In the genomic region with DNA sequence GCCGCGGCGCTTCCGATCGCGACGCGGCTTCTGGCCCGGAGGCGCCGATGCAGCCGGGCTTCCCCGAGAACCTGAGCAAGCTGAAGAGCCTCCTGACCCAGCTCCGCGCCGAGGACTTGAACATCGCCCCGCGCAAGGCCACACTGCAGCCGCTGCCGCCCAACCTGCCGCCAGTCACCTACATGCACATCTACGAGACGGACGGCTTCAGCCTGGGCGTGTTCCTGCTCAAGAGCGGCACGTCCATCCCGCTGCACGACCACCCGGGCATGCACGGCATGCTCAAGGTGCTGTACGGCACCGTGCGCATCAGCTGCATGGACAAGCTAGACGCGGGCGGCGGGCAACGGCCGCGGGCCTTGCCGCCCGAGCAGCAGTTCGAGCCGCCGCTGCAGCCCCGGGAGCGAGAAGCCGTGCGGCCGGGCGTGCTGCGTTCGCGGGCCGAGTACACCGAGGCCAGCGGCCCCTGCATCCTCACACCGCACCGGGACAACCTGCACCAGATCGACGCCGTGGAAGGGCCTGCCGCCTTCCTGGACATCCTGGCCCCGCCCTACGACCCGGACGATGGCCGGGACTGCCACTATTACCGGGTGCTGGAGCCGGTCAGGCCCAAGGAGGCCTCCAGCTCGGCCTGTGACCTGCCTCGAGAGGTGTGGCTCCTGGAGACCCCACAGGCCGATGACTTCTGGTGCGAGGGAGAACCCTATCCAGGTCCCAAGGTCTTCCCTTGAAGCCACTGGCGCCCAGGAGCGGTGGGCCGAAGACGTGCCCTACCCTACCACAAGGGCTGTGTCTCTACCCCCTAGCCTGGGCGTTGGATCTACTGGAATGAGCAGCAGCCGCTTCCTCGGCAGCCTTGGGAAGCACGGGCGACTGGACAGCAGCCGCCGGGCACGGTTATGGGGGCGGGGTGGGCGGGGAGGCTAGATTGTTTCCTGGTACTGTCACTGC, we compare ENCODE assay signal across 8 cellular contexts. TPM values are rescaled to one million over a fixed set of nuclear protein-coding genes. Genes with fewer than 3 reads are reported as not detected.
DNase-seq lines count a peak whose midpoint lies in the region; ATAC-seq and TF ChIP-seq lines count a peak whose summit lies in the region.

No MANE protein-coding gene starts in this region.

- H3K79me2 ChIP-seq in neural cell (replicated peaks; ENCODE audit: insufficient read depth, low read length) = peaks cover 17% of the 10 kb centered on the region

- H3K9ac ChIP-seq in neural cell (ENCODE audit: low read length) = peak overlapping the region; percentile 92

- DNase-seq in ELF-1 (ENCODE audit: low read depth, low spot score) = peak; percentile 76
- DNase-seq in activated CD8-positive, alpha-beta memory T cell treated with anti-CD3 and anti-CD28 coated beads, Interleukin-2, amount 50 U/mL, for 48 hours = peak; percentile 84
- peak; percentile 38 for DNase-seq in fibroblast of mammary gland (ENCODE audit: low read depth)
- DNase-seq in COLO829 (ENCODE audit: low spot score) = no peak
- DNase-seq in DMS153 (lab: John Stamatoyannopoulos, UW) = no peak

- H3K4me3 ChIP-seq in fibroblast of mammary gland (ENCODE audit: control insufficient read depth, low read depth, low read length) = peak overlapping the region; percentile 78
- peak overlapping the region; percentile 93 for H3K4me3 ChIP-seq in neural cell (ENCODE audit: low read length)

- peaks cover 9% of the 10 kb centered on the region for H3K27me3 ChIP-seq in neural cell (ENCODE audit: insufficient read depth, low read depth, low read length)

- H4K20me1 ChIP-seq in neural cell (ENCODE audit: insufficient read depth) = peaks cover 10% of the 10 kb centered on the region

- TF ChIP-seq RAD21 in Ishikawa (IDR thresholded peaks at IDR 0.05; ENCODE audit: low read depth) = no peak
- peak; percentile 7 for TF ChIP-seq RAD21 in neural cell (conservative IDR thresholded peaks at IDR 0.05)

- H3K4me2 ChIP-seq in neural cell (ENCODE audit: low read length) = no peak overlapping the region

- no peak overlapping the region for H2AFZ ChIP-seq in neural cell (ENCODE audit: low read depth, low read length)

- no peaks in the 10 kb centered on the region for H3K36me3 ChIP-seq in neural cell (ENCODE audit: insufficient read depth, low read length)

- TF ChIP-seq EP300 in Ishikawa (IDR thresholded peaks at IDR 0.05; ENCODE audit: borderline replicate concordance) (no peak), neural cell (conservative IDR thresholded peaks at IDR 0.05; ENCODE audit: poor library complexity, severe bottlenecking) (no peak)

- peaks cover 2% of the 10 kb centered on the region for H3F3A ChIP-seq in neural cell (ENCODE audit: insufficient read depth, low read length, poor library complexity, severe bottlenecking)

- H3K27ac ChIP-seq in neural cell (ENCODE audit: low read length) = peak overlapping the region; percentile 97

- no peaks in the 10 kb centered on the region for H3K9me2 ChIP-seq in neural cell (ENCODE audit: insufficient read depth, low read length)

- TF ChIP-seq CTCF in fibroblast of mammary gland (conservative IDR thresholded peaks at IDR 0.05; ENCODE audit: control insufficient read depth, insufficient read depth, low read depth, low read length) (no peak), neural cell (IDR thresholded peaks at IDR 0.05; ENCODE audit: poor library complexity, severe bottlenecking) (no peak)

- no peaks in the 10 kb centered on the region for H3K9me3 ChIP-seq in neural cell (ENCODE audit: low read length)

- peak; percentile 16 for ATAC-seq in GM21529 (IDR thresholded peaks at IDR 0.05; ENCODE audit: unreplicated experiment)

TF ChIP-seq in Ishikawa, 13 proteins besides CTCF, POLR2A, EP300 and RAD21 (continues in another document):
- TF ChIP-seq TCF12 (IDR thresholded peaks at IDR 0.05; ENCODE audit: low read depth) (no peak), CREB1 (IDR thresholded peaks at IDR 0.05; ENCODE audit: low read depth) (no peak), TEAD4 (IDR thresholded peaks at IDR 0.05) (no peak), YY1 (IDR thresholded peaks at IDR 0.05; ENCODE audit: low read depth) (peak; percentile 15; the same call in 1 of the 2 replicates), ZBTB7A (IDR thresholded peaks at IDR 0.05; ENCODE audit: low read depth) (no peak), CEBPB (IDR thresholded peaks at IDR 0.05) (no peak), NFIC (IDR thresholded peaks at IDR 0.05) (no peak), TAF1 (IDR thresholded peaks at IDR 0.05; ENCODE audit: low read depth) (0 out of 2 replicates have a peak, but pooled peaks have one; percentile 6)
- TF ChIP-seq, protein P1, sequence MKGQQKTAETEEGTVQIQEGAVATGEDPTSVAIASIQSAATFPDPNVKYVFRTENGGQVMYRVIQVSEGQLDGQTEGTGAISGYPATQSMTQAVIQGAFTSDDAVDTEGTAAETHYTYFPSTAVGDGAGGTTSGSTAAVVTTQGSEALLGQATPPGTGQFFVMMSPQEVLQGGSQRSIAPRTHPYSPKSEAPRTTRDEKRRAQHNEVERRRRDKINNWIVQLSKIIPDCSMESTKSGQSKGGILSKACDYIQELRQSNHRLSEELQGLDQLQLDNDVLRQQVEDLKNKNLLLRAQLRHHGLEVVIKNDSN (IDR thresholded peaks at IDR 0.05) = no peak
- TF ChIP-seq, protein P2, sequence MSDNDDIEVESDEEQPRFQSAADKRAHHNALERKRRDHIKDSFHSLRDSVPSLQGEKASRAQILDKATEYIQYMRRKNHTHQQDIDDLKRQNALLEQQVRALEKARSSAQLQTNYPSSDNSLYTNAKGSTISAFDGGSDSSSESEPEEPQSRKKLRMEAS (IDR thresholded peaks at IDR 0.05) = no peak; the same call in 1 of the 2 replicates

TF ChIP-seq in neural cell, 6 proteins besides CTCF, POLR2A, EP300 and RAD21:
- TF ChIP-seq POLR2AphosphoS5 (IDR thresholded peaks at IDR 0.05) = no peak
- peak; percentile 72 for TF ChIP-seq MXI1 (conservative IDR thresholded peaks at IDR 0.05; ENCODE audit: poor library complexity, severe bottlenecking)
- no peak for TF ChIP-seq SMC3 (conservative IDR thresholded peaks at IDR 0.05; ENCODE audit: poor library complexity)
- TF ChIP-seq TAF1 (IDR thresholded peaks at IDR 0.05; ENCODE audit: low read depth) = no peak
- TF ChIP-seq EZH2 (IDR thresholded peaks at IDR 0.05; ENCODE audit: borderline replicate concordance, insufficient read depth, low read length, poor library complexity, severe bottlenecking) = no peak
- TF ChIP-seq, protein P3, sequence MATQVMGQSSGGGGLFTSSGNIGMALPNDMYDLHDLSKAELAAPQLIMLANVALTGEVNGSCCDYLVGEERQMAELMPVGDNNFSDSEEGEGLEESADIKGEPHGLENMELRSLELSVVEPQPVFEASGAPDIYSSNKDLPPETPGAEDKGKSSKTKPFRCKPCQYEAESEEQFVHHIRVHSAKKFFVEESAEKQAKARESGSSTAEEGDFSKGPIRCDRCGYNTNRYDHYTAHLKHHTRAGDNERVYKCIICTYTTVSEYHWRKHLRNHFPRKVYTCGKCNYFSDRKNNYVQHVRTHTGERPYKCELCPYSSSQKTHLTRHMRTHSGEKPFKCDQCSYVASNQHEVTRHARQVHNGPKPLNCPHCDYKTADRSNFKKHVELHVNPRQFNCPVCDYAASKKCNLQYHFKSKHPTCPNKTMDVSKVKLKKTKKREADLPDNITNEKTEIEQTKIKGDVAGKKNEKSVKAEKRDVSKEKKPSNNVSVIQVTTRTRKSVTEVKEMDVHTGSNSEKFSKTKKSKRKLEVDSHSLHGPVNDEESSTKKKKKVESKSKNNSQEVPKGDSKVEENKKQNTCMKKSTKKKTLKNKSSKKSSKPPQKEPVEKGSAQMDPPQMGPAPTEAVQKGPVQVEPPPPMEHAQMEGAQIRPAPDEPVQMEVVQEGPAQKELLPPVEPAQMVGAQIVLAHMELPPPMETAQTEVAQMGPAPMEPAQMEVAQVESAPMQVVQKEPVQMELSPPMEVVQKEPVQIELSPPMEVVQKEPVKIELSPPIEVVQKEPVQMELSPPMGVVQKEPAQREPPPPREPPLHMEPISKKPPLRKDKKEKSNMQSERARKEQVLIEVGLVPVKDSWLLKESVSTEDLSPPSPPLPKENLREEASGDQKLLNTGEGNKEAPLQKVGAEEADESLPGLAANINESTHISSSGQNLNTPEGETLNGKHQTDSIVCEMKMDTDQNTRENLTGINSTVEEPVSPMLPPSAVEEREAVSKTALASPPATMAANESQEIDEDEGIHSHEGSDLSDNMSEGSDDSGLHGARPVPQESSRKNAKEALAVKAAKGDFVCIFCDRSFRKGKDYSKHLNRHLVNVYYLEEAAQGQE (IDR thresholded peaks at IDR 0.05; ENCODE audit: borderline replicate concordance) = peak; percentile 52

RNA-seq across cellular contexts. Expression of a gene that starts 0.9 kb away (rescaled TPM):
- polyA plus RNA-seq in neural cell = 33.2 and 35.9 TPM in 2 replicates
- 46.2 and 49.4 TPM in 2 replicates for polyA minus RNA-seq in neural cell

RNA-seq across cellular contexts. Expression of a gene that starts 10.8 kb away (rescaled TPM):
- 0.46 and 1.7 TPM in 2 replicates for polyA plus RNA-seq in neural cell
- polyA minus RNA-seq in neural cell = 0.35 and 0.73 TPM in 2 replicates

Comparison
In these comparisons a context has a peak if more than half of its experiments do, and no peak if none do; other contexts are left out.
1. DNase-seq: peak in ELF-1 (single experiment), activated CD8-positive, alpha-beta memory T cell treated with anti-CD3 and anti-CD28 coated beads, Interleukin-2, amount 50 U/mL, for 48 hours (single experiment) and fibroblast of mammary gland (single experiment); none in COLO829 (single experiment) and DMS153 (single experiment).